Comparison of ENCODE assay signal across 14 cellular contexts in genomic region chr9:77752566-77752965, GRCh38.
A peak's percentile ranks its signal among the peaks of the same experiment; 100 is the strongest.
DNase-seq lines count a peak whose midpoint lies in the region; ATAC-seq and TF ChIP-seq lines count a peak whose summit lies in the region.
"Had no signal": no experiment of that assay in that cellular context is flagged by ENCODE, and none has a peak within 500 bp of the region (broad histone marks: within the 10 kb centered on the region; RNA-seq: fewer than 3 reads in every experiment).

No MANE protein-coding gene starts in this region.

- ATAC-seq in HG02642 (IDR thresholded peaks at IDR 0.05; ENCODE audit: poor library complexity, unreplicated experiment): no peak
- ATAC-seq: activated CD4-positive, CD25-positive, alpha-beta regulatory T cell treated with anti-CD3 and anti-CD28 coated beads, Interleukin-2, amount 50 U/mL, for 24 hours; left lobe of liver had no signal

- H3K27ac ChIP-seq in VCaP: peak overlapping the region; percentile 31; the same call in 1 of the 2 replicates
- H3K27ac ChIP-seq: suprapubic skin had no signal

- no peak for TF ChIP-seq CTCF in VCaP (conservative IDR thresholded peaks at IDR 0.05)
- TF ChIP-seq CTCF in foreskin fibroblast (IDR thresholded peaks at IDR 0.05; ENCODE audit: low read depth, low read length): no peak
- TF ChIP-seq CTCF in retinal pigment epithelial cell (conservative IDR thresholded peaks at IDR 0.05; ENCODE audit: low read depth, low read length): no peak

- no peak overlapping the region for H3K4me3 ChIP-seq in foreskin fibroblast (ENCODE audit: low read depth in 1 of 2, low read length in 2 of 2)
- H3K4me3 ChIP-seq in retinal pigment epithelial cell (ENCODE audit: low read length): no peak overlapping the region
- H3K4me3 ChIP-seq: suprapubic skin had no signal

- DNase-seq in GM04503 (ENCODE audit: low read depth) (peak; percentile 88), foreskin fibroblast (peak; percentile 77 to 86), retinal pigment epithelial cell (ENCODE audit: low read depth) (peak; percentile 38), SKM-1 treated with dmso at 0.1 percent for 144 hours (lab: John Stamatoyannopoulos, UW; ENCODE audit: unreplicated experiment) (no peak)
- DNase-seq in stimulated activated CD8-positive, alpha-beta memory T cell treated with anti-CD3 and anti-CD28 coated beads, Interleukin-4, amount 100 ng/mL, for 48 hours: no peak
- DNase-seq in activated CD4-positive, alpha-beta T cell treated with anti-CD3 and anti-CD28 coated beads for 48 hours: no peak
- DNase-seq: foreskin melanocyte, NCI-H1436 treated with DMSO at 0.1 percent for 48 hours, NCI-H82 had no signal

Comparison
In these comparisons a context has a peak if more than half of its experiments do, and no peak if none do; other contexts are left out.
1. DNase-seq: peak in GM04503 (single experiment), foreskin fibroblast (2 of 2) and retinal pigment epithelial cell (single experiment); none in SKM-1 treated with dmso at 0.1 percent for 144 hours (single experiment), stimulated activated CD8-positive, alpha-beta memory T cell treated with anti-CD3 and anti-CD28 coated beads, Interleukin-4, amount 100 ng/mL, for 48 hours (single experiment) and activated CD4-positive, alpha-beta T cell treated with anti-CD3 and anti-CD28 coated beads for 48 hours (single experiment).